29 cellular contexts compared by ENCODE assay signal in the genomic region with DNA sequence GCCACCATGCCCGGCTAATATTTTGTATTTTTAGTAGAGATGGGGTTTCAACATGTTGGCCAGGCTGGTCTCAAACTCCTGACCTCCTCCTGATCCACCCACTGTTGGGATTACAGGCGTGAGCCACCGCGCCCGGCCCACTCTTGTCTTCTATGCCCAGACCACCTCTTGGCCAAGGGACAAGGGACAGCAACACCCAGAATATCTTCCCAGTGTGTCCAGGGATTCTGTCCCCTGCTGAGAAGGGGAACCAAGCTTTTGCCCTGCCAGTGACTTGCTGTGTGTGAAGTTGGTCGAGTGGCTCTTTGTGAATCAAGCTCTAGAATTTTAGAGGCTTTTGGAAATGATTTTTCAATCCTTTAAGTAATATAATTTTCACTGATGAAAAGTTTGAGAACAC. TPM values are rescaled to one million over a fixed set of nuclear protein-coding genes. Genes with fewer than 3 reads are reported as not detected.
DNase-seq lines count a peak whose midpoint lies in the region; ATAC-seq, FAIRE-seq and TF ChIP-seq lines count a peak whose summit lies in the region.
"Had no signal": no experiment of that assay in that cellular context is flagged by ENCODE, and none has a peak within 500 bp of the region (broad histone marks: within the 10 kb centered on the region; RNA-seq: fewer than 3 reads in every experiment).

No MANE protein-coding gene starts in this region.

- no peaks in the 10 kb centered on the region for H3K9me2 ChIP-seq in Loucy (replicated peaks; ENCODE audit: low read depth, low read length)

- ATAC-seq in HG03354 (IDR thresholded peaks at IDR 0.05; ENCODE audit: poor library complexity, severe bottlenecking, unreplicated experiment) (no peak), GM21717 (IDR thresholded peaks at IDR 0.05; ENCODE audit: unreplicated experiment) (no peak), psoas muscle (no peak)
- ATAC-seq: GM12878 had no signal

- peak overlapping the region; percentile 69 for H3K4me2 ChIP-seq in Loucy (ENCODE audit: low read depth, low read length, poor library complexity, severe bottlenecking)

- DNase-seq in activated CD8-positive, alpha-beta memory T cell treated with anti-CD3 and anti-CD28 coated beads for 24 hours, result peak; percentile 40
- no peak for DNase-seq in activated CD8-positive, alpha-beta memory T cell treated with anti-CD3 and anti-CD28 coated beads, Interleukin-2, amount 50 U/mL, for 4 hours
- DNase-seq in kidney (peak; percentile 45), NCI-H82 treated with DMSO at 0.1 percent for 48 hours (lab: John Stamatoyannopoulos, UW; ENCODE audit: unreplicated experiment) (no peak), psoas muscle (no peak)
- DNase-seq: 8988T; ACHN; BE2C; CD4-positive, alpha-beta T cell; COR-L47; GM23248; H7; HFFc6; IMR-90; MM.1S; NCI-H1048; NCI-H1694; NCI-H2029 treated with DMSO at 0.1 percent for 48 hours; NCI-H446 treated with DMSO at 0.1 percent for 48 hours; NCI-H526; Right ventricle myocardium superior; RPMI8226 had no signal

- H3K79me2 ChIP-seq in Loucy (ENCODE audit: insufficient read depth, low read length), result no peaks in the 10 kb centered on the region

- no peaks in the 10 kb centered on the region for H3F3A ChIP-seq in Loucy (ENCODE audit: low read depth)

- H3K9me3 ChIP-seq in Loucy (ENCODE audit: insufficient read depth, low read depth, low read length) (no peaks in the 10 kb centered on the region), kidney (ENCODE audit: control insufficient read depth in 1 of 2, low read length in 2 of 2) (no peaks in the 10 kb centered on the region), psoas muscle (no peaks in the 10 kb centered on the region)
- H3K9me3 ChIP-seq: BE2C, SJSA1 had no signal

- H3K4me3 ChIP-seq in Loucy (ENCODE audit: low read length, poor library complexity, severe bottlenecking), result no peak overlapping the region
- no peak overlapping the region for H3K4me3 ChIP-seq in kidney (ENCODE audit: low read length in 2 of 2)
- H3K4me3 ChIP-seq in psoas muscle, result no peak overlapping the region
- H3K4me3 ChIP-seq: GM12878, GM23248, SJSA1 had no signal

- no peak overlapping the region for H2AFZ ChIP-seq in Loucy (ENCODE audit: low read length)
- H2AFZ ChIP-seq: GM23248 had no signal

- H3K36me3 ChIP-seq in Loucy (ENCODE audit: insufficient read depth, low read length) (no peaks in the 10 kb centered on the region), kidney (ENCODE audit: control insufficient read depth in 1 of 2, insufficient read depth in 2 of 2, low read length in 2 of 2) (no peaks in the 10 kb centered on the region), psoas muscle (ENCODE audit: insufficient read depth in 1 of 2, low read depth in 1 of 2) (no peaks in the 10 kb centered on the region)
- H3K36me3 ChIP-seq: BE2C, SJSA1 had no signal

- no peaks in the 10 kb centered on the region for H4K20me1 ChIP-seq in Loucy (ENCODE audit: insufficient read depth, low read length, poor library complexity, severe bottlenecking)

- H3K4me1 ChIP-seq in Loucy (ENCODE audit: insufficient read depth, low read length, poor library complexity, severe bottlenecking), result peaks cover 49% of the 10 kb centered on the region
- H3K4me1 ChIP-seq in kidney (ENCODE audit: control insufficient read depth in 1 of 2, insufficient read depth in 1 of 2, low read depth in 1 of 2, low read length in 2 of 2), result no peaks in the 10 kb centered on the region
- H3K4me1 ChIP-seq in psoas muscle, result no peaks in the 10 kb centered on the region
- H3K4me1 ChIP-seq: BE2C, SJSA1 had no signal

- peak overlapping the region; percentile 7 for H3K9ac ChIP-seq in Loucy (ENCODE audit: low read depth, low read length, poor library complexity, severe bottlenecking)
- no peak overlapping the region for H3K9ac ChIP-seq in kidney (ENCODE audit: low read length in 2 of 2)
- H3K9ac ChIP-seq: GM23248 had no signal

- intact Hi-C loops in kidney (cut with DNase I), result no loop called here
- intact Hi-C loops in psoas muscle (cut with DNase I), result no loop called here

- TF ChIP-seq CTCF in Loucy (conservative IDR thresholded peaks at IDR 0.05; ENCODE audit: low read length) (no peak), kidney (IDR thresholded peaks at IDR 0.05; ENCODE audit: borderline replicate concordance, extremely low read depth, insufficient read depth) (no peak), psoas muscle (IDR thresholded peaks at IDR 0.05) (no peak)

- no peak for FAIRE-seq in kidney (lab: Jason Lieb, UNC)
- FAIRE-seq: G401.6, GM12878, GM19239 had no signal

- H3K27ac ChIP-seq in kidney (ENCODE audit: low read depth in 2 of 2, low read length in 2 of 2), result no peak overlapping the region
- H3K27ac ChIP-seq in psoas muscle, result no peak overlapping the region
- H3K27ac ChIP-seq: GM23248, SJSA1 had no signal

- WGBS in psoas muscle, 3 donors, result 84 to 89% (median 85%) methylated on average over 6 of the region's 6 CpGs

- no peaks in the 10 kb centered on the region for H3K27me3 ChIP-seq in Loucy (ENCODE audit: insufficient read depth, low read length, poor library complexity, severe bottlenecking)
- H3K27me3 ChIP-seq in psoas muscle (ENCODE audit: insufficient read depth in 3 of 3, low read length in 2 of 3), result peaks cover 0 to 16% (median 3%) of the 10 kb centered on the region in 3 donors

RNA-seq across cellular contexts. Expression of gene MPO, which starts 1.7 kb away (rescaled TPM):
- total RNA-seq in kidney (0.47 TPM), psoas muscle (under 1 TPM; 0.38 to 0.95 (median 0.57) TPM)
- polyA plus RNA-seq in kidney (ENCODE audit: insufficient read depth, low read depth, low replicate concordance) (not detected), psoas muscle (under 1 TPM; 0.11 to 0.26 (median 0.14) TPM)
- total RNA-seq: GM23248, H7, HFFc6, IMR-90, SJSA1 had no signal
- polyA plus RNA-seq: GM23248, IMR-90 had no signal

RNA-seq across cellular contexts. Expression of gene LPO, which starts 44.1 kb away (rescaled TPM):
- not detected for total RNA-seq in kidney
- polyA plus RNA-seq in kidney (ENCODE audit: insufficient read depth, low read depth, low replicate concordance), result not detected
- not detected for total RNA-seq in psoas muscle
- polyA plus RNA-seq in psoas muscle, result under 1 TPM in 1 of 3 donors, not detected in 2; 0.01 TPM
- total RNA-seq: CD4-positive, alpha-beta T cell; GM12878; GM23248; H7; HFFc6; IMR-90; Right ventricle myocardium superior; SJSA1 had no signal
- polyA plus RNA-seq: IMR-90 had no signal

RNA-seq across cellular contexts. Expression of gene TSPOAP1, which starts 46.2 kb away (rescaled TPM):
- total RNA-seq in kidney, result 30.6 TPM
- polyA plus RNA-seq in kidney (ENCODE audit: insufficient read depth, low read depth, low replicate concordance), result 12.5 TPM
- 1 to 10 TPM; 2.3 to 6.6 (median 4.4) TPM for total RNA-seq in psoas muscle
- polyA plus RNA-seq in psoas muscle, result 1 to 10 TPM in 2 of 3 donors, under 1 TPM in 1; 0.40 to 2.1 (median 1.2) TPM

Comparison
In these comparisons a context has a peak if more than half of its experiments do, and no peak if none do; other contexts are left out.
1. DNase-seq: peak in activated CD8-positive, alpha-beta memory T cell treated with anti-CD3 and anti-CD28 coated beads for 24 hours (single experiment) and kidney (single experiment); none in activated CD8-positive, alpha-beta memory T cell treated with anti-CD3 and anti-CD28 coated beads, Interleukin-2, amount 50 U/mL, for 4 hours (single experiment), NCI-H82 treated with DMSO at 0.1 percent for 48 hours (single experiment) and psoas muscle (0 of 2).